18 cellular contexts compared by ENCODE assay signal in the genomic region with DNA sequence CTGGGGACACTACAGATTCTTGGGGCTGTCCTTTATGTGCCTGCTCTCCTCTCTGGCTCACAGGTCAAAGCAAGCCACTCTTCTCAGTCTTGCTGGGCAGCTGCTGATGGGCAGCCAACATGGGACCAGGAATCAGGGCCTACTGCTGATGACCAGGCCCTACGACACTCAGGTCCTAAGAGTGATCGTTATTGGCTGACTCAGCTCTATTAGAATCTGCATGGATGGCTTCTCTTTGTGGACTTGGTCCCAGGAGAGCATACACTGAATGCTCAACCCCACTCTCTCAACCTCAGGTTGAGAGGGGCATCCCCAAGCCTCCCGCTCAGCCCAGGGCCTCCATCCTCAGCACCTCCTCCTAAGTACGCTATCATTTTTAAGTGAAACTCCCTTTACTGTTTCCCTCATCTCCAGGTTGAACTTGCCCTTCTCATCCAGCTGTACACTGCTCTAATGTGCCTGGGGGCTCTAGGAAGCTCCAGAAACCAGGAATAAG.
A peak's percentile ranks its signal among the peaks of the same experiment; 100 is the strongest.
DNase-seq lines count a peak whose midpoint lies in the region; ATAC-seq, FAIRE-seq and TF ChIP-seq lines count a peak whose summit lies in the region.
"Had no signal": no experiment of that assay in that cellular context is flagged by ENCODE, and none has a peak within 500 bp of the region (broad histone marks: within the 10 kb centered on the region; RNA-seq: fewer than 3 reads in every experiment).

No MANE protein-coding gene starts in this region.

- H3K4me3 ChIP-seq in A549 (no peak overlapping the region), IMR-90 (ENCODE audit: insufficient read depth, low read depth, low read length) (no peak overlapping the region), neuronal stem cell (ENCODE audit: low read length in 2 of 2) (no peak overlapping the region), uterus (no peak overlapping the region)

- peaks cover 2% of the 10 kb centered on the region for H3K27me3 Mint-ChIP-seq in activated naive CD8-positive, alpha-beta T cell treated with anti-CD3 and anti-CD28 coated beads, Interleukin-2, amount 50 U/mL, for 24 hours
- peaks cover 28% of the 10 kb centered on the region for H3K27me3 Mint-ChIP-seq in activated naive CD8-positive, alpha-beta T cell treated with anti-CD3 and anti-CD28 coated beads for 36 hours
- H3K27me3 Mint-ChIP-seq in naive thymus-derived CD8-positive, alpha-beta T cell = peaks cover 0 to 9% (median 0%) of the 10 kb centered on the region in 5 donors
- H3K27me3 Mint-ChIP-seq: CD4-positive, alpha-beta T cell had no signal

- H3K4me1 ChIP-seq in A549 (no peaks in the 10 kb centered on the region), IMR-90 (ENCODE audit: control insufficient read depth, insufficient read depth, low read length) (no peaks in the 10 kb centered on the region), neuronal stem cell (ENCODE audit: control insufficient read depth in 2 of 2, insufficient read depth in 1 of 2, low read depth in 1 of 2, low read length in 2 of 2) (peaks cover 0 to 4% of the 10 kb centered on the region in 2 donors), uterus (no peaks in the 10 kb centered on the region)
- H3K4me1 ChIP-seq: Caco-2 had no signal

- CTCF ChIA-PET in A549 (lab: Yijun Ruan, JAX) (interaction anchor here (0.9 to 1.1 kb wide), 2 partner anchors 9 to 60 kb away, joined by 3 read pairs; no protein-coding TSS in a partner anchor), IMR-90 (lab: Yijun Ruan, JAX) (no interaction called here)

- BruUV-seq in IMR-90 (replicated peaks; lab: Mats Ljungman, UMichigan) = no TSS peak

- in situ Hi-C loops in IMR-90 (cut with MboI; ENCODE audit: low sequenced_read_pairs) = no loop called here

- H2BK15ac ChIP-seq in IMR-90 (ENCODE audit: low read depth, low read length) (no peak overlapping the region), neuronal stem cell (ENCODE audit: low read length) (no peak overlapping the region)

- H3K4me1 Mint-ChIP-seq in activated naive CD8-positive, alpha-beta T cell treated with anti-CD3 and anti-CD28 coated beads, Interleukin-2, amount 50 U/mL, for 24 hours = peaks cover 9% of the 10 kb centered on the region
- no peaks in the 10 kb centered on the region for H3K4me1 Mint-ChIP-seq in activated naive CD8-positive, alpha-beta T cell treated with anti-CD3 and anti-CD28 coated beads for 36 hours
- no peaks in the 10 kb centered on the region for H3K4me1 Mint-ChIP-seq in naive thymus-derived CD8-positive, alpha-beta T cell

- no peak for TF ChIP-seq EP300 in A549 (IDR thresholded peaks at IDR 0.05)

- no peaks in the 10 kb centered on the region for H3K27me3 ChIP-seq in IMR-90 (ENCODE audit: control insufficient read depth, insufficient read depth, low read length)
- peaks cover 0 to 3% (median 0%) of the 10 kb centered on the region in 3 experiments for H3K27me3 ChIP-seq in neuronal stem cell (ENCODE audit: control insufficient read depth in 3 of 3, insufficient read depth in 3 of 3, low read depth in 1 of 3, low read length in 3 of 3)
- no peaks in the 10 kb centered on the region for H3K27me3 ChIP-seq in uterus

- ATAC-seq in activated naive CD8-positive, alpha-beta T cell treated with anti-CD3 and anti-CD28 coated beads, Interleukin-2, amount 50 U/mL, for 24 hours = peak; percentile 65
- ATAC-seq in A549 (no peak), IMR-90 (ENCODE audit: low read depth) (no peak)
- no peak for ATAC-seq in naive thymus-derived CD8-positive, alpha-beta T cell

- H2AK5ac ChIP-seq in IMR-90 (ENCODE audit: low read depth, low read length) (no peak overlapping the region), neuronal stem cell (ENCODE audit: low read depth, low read length) (peak overlapping the region; percentile 31)

- H4K8ac ChIP-seq in IMR-90 (ENCODE audit: low read depth in 2 of 2, low read length in 2 of 2) = no peak overlapping the region
- H4K8ac ChIP-seq in neuronal stem cell (ENCODE audit: low read depth, low read length) = no peak overlapping the region

- no peak overlapping the region for H3K56ac ChIP-seq in IMR-90 (ENCODE audit: extremely low read depth, insufficient read depth, low read length)

- DNase-seq in activated naive CD8-positive, alpha-beta T cell treated with anti-CD3 and anti-CD28 coated beads, Interleukin-2, amount 50 U/mL, for 24 hours = no peak
- no peak for DNase-seq in activated naive CD8-positive, alpha-beta T cell treated with anti-CD3 and anti-CD28 coated beads for 36 hours
- DNase-seq in A549 (ENCODE audit: low read depth in 1 of 2, low spot score in 1 of 2) (no peak), IMR-90 (no peak), neuronal stem cell (ENCODE audit: low spot score) (no peak), uterus (no peak)
- DNase-seq in naive thymus-derived CD8-positive, alpha-beta T cell = no peak
- DNase-seq: AML-193; Caco-2; CD4-positive, alpha-beta T cell; H9 had no signal

- no peak for FAIRE-seq in A549 (lab: Jason Lieb, UNC)
- FAIRE-seq: A204.1, D721Med, G401.6, GM12891, GM19239, H1 had no signal

- no peak overlapping the region for H2AK9ac ChIP-seq in IMR-90 (replicated peaks; ENCODE audit: low read depth, low read length, poor library complexity)

- H3K18ac ChIP-seq in IMR-90 (ENCODE audit: low read depth, low read length) (no peak overlapping the region), neuronal stem cell (ENCODE audit: low read length) (no peak overlapping the region)

- H3K36me3 Mint-ChIP-seq in activated naive CD8-positive, alpha-beta T cell treated with anti-CD3 and anti-CD28 coated beads, Interleukin-2, amount 50 U/mL, for 24 hours (ENCODE audit: low read depth) = no peaks in the 10 kb centered on the region
- H3K36me3 Mint-ChIP-seq in activated naive CD8-positive, alpha-beta T cell treated with anti-CD3 and anti-CD28 coated beads for 36 hours = peaks cover 3% of the 10 kb centered on the region
- H3K36me3 Mint-ChIP-seq in naive thymus-derived CD8-positive, alpha-beta T cell = no peaks in the 10 kb centered on the region

- no peak overlapping the region for H3K14ac ChIP-seq in IMR-90 (replicated peaks; ENCODE audit: low read depth, low read length)
- no peak overlapping the region for H3K14ac ChIP-seq in neuronal stem cell (ENCODE audit: low read length)

- H4K20me1 ChIP-seq in IMR-90 (ENCODE audit: insufficient read depth, low read length) = no peaks in the 10 kb centered on the region

- POLR2A ChIA-PET in A549 (lab: Yijun Ruan, JAX) (no interaction called here), IMR-90 (lab: Charles Lee; ENCODE audit: unreplicated experiment) (no interaction called here)
- POLR2A ChIA-PET in naive thymus-derived CD8-positive, alpha-beta T cell (lab: Charles Lee) = no interaction called here

- no peak overlapping the region for H2BK12ac ChIP-seq in neuronal stem cell (ENCODE audit: low read length)

- dilution Hi-C loops in IMR-90 (cut with HindIII; ENCODE audit: low sequenced_read_pairs, unreplicated experiment) = no loop called here

- no peak overlapping the region for H4K5ac ChIP-seq in IMR-90 (ENCODE audit: low read depth, low read length)

- H2BK5ac ChIP-seq in IMR-90 (ENCODE audit: low read depth, low read length, poor library complexity, severe bottlenecking) (no peak overlapping the region), neuronal stem cell (ENCODE audit: low read length) (no peak overlapping the region)

- H3K27ac Mint-ChIP-seq in activated naive CD8-positive, alpha-beta T cell treated with anti-CD3 and anti-CD28 coated beads, Interleukin-2, amount 50 U/mL, for 24 hours = peak overlapping the region; percentile 8
- no peak overlapping the region for H3K27ac Mint-ChIP-seq in activated naive CD8-positive, alpha-beta T cell treated with anti-CD3 and anti-CD28 coated beads for 36 hours
- no peak overlapping the region for H3K27ac Mint-ChIP-seq in naive thymus-derived CD8-positive, alpha-beta T cell
- H3K27ac Mint-ChIP-seq: CD4-positive, alpha-beta T cell; H9 had no signal

- H3K4ac ChIP-seq in IMR-90 (ENCODE audit: low read depth, low read length) (no peak overlapping the region), neuronal stem cell (ENCODE audit: low read length) (no peak overlapping the region)

- TF ChIP-seq RAD21 in A549 (conservative IDR thresholded peaks at IDR 0.05 in 1 of 2, IDR thresholded peaks at IDR 0.05 in 1 of 2) = no peak
- TF ChIP-seq RAD21 in IMR-90 (IDR thresholded peaks at IDR 0.05; ENCODE audit: low read length) = no peak

- H2AFZ ChIP-seq in IMR-90 (replicated peaks; ENCODE audit: low read length, poor library complexity) = no peak overlapping the region
- no peak overlapping the region for H2AFZ ChIP-seq in neuronal stem cell (ENCODE audit: low read length)

- intact Hi-C loops in IMR-90 (cut with micrococcal nuclease) (no loop called here), uterus (cut with DNase I; ENCODE audit: low total_unique reads) (no loop called here)

- no peak overlapping the region for H3K27ac ChIP-seq in A549
- H3K27ac ChIP-seq in IMR-90 (ENCODE audit: insufficient read depth, low read length) = no peak overlapping the region
- H3K27ac ChIP-seq in neuronal stem cell (replicated peaks; ENCODE audit: low read length) = no peak overlapping the region
- no peak overlapping the region for H3K27ac ChIP-seq in uterus
- H3K27ac ChIP-seq: C4-2B had no signal

- H3K9me3 ChIP-seq in A549 (no peaks in the 10 kb centered on the region), IMR-90 (ENCODE audit: control insufficient read depth, insufficient read depth, low read length) (no peaks in the 10 kb centered on the region), neuronal stem cell (replicated peaks in 1 of 2; ENCODE audit: control insufficient read depth in 2 of 2, insufficient read depth in 1 of 2, low read depth in 1 of 2, low read length in 2 of 2) (no peaks in the 10 kb centered on the region), uterus (no peaks in the 10 kb centered on the region)
- H3K9me3 ChIP-seq: Caco-2 had no signal

- H3K9me1 ChIP-seq in IMR-90 (ENCODE audit: insufficient read depth, low read length) = no peaks in the 10 kb centered on the region

- H2BK20ac ChIP-seq in IMR-90 (ENCODE audit: low read depth, low read length) = no peak overlapping the region

- H3K9me3 Mint-ChIP-seq in activated naive CD8-positive, alpha-beta T cell treated with anti-CD3 and anti-CD28 coated beads, Interleukin-2, amount 50 U/mL, for 24 hours = no peaks in the 10 kb centered on the region
- no peaks in the 10 kb centered on the region for H3K9me3 Mint-ChIP-seq in activated naive CD8-positive, alpha-beta T cell treated with anti-CD3 and anti-CD28 coated beads for 36 hours
- H3K9me3 Mint-ChIP-seq in naive thymus-derived CD8-positive, alpha-beta T cell = no peaks in the 10 kb centered on the region
- H3K9me3 Mint-ChIP-seq: CD4-positive, alpha-beta T cell; H9 had no signal

- H3K9ac ChIP-seq in IMR-90 (ENCODE audit: low read depth, low read length) (no peak overlapping the region), neuronal stem cell (ENCODE audit: low read depth, low read length, poor library complexity) (no peak overlapping the region)

- TF ChIP-seq CTCF in A549 (IDR thresholded peaks at IDR 0.05) = no peak
- TF ChIP-seq CTCF in IMR-90 (conservative IDR thresholded peaks at IDR 0.05; ENCODE audit: low read depth, low read length) = no peak
- no peak for TF ChIP-seq CTCF in uterus (IDR thresholded peaks at IDR 0.05)

- H3K4me2 ChIP-seq in A549 (no peak overlapping the region), IMR-90 (ENCODE audit: low read depth, low read length) (no peak overlapping the region), neuronal stem cell (ENCODE audit: insufficient read depth, low read length, poor library complexity, severe bottlenecking) (no peak overlapping the region)

- no peak overlapping the region for H3K23ac ChIP-seq in IMR-90 (ENCODE audit: low read depth, low read length)
- no peak overlapping the region for H3K23ac ChIP-seq in neuronal stem cell (ENCODE audit: low read depth, low read length, poor library complexity)

- H4K91ac ChIP-seq in IMR-90 (ENCODE audit: insufficient read depth, low read depth, low read length) (no peak overlapping the region), neuronal stem cell (ENCODE audit: low read depth, low read length, poor library complexity) (peak overlapping the region; percentile 44)

- 81% methylated on average over 4 of the region's 4 CpGs for WGBS in A549 (ENCODE audit: missing lambda C conversion rate)
- 71% methylated on average over 1 of the region's 4 CpGs; no CpG with 5 or more reads in 1 of the 2 experiments for WGBS in IMR-90 (ENCODE audit: extremely low coverage in 2 of 2, insufficient read length in 1 of 2), 2 experiments
- no CpG with 5 or more reads among the region's 4 CpGs for WGBS in neuronal stem cell (ENCODE audit: extremely low coverage in 2 of 2, insufficient read length in 2 of 2, insufficient replicate concordance in 1 of 2), 2 donors

- H3K79me1 ChIP-seq in IMR-90 (ENCODE audit: low read depth in 1 of 2, low read length in 2 of 2) = no peaks in the 10 kb centered on the region
- no peaks in the 10 kb centered on the region for H3K79me1 ChIP-seq in neuronal stem cell (ENCODE audit: low read depth, low read length)

- H3K36me3 ChIP-seq in IMR-90 (ENCODE audit: control insufficient read depth, insufficient read depth, low read length) (no peaks in the 10 kb centered on the region), neuronal stem cell (replicated peaks in 1 of 2; ENCODE audit: control insufficient read depth in 2 of 2, insufficient read depth in 2 of 2, low read length in 2 of 2) (no peaks in the 10 kb centered on the region), uterus (no peaks in the 10 kb centered on the region)

- H2BK120ac ChIP-seq in IMR-90 (ENCODE audit: low read depth, low read length) (no peak overlapping the region), neuronal stem cell (ENCODE audit: low read depth, low read length) (no peak overlapping the region)

- TF ChIP-seq POLR2A in A549 (IDR thresholded peaks at IDR 0.05; ENCODE audit: low read length) (no peak), IMR-90 (IDR thresholded peaks at IDR 0.05; ENCODE audit: low read depth, low read length) (no peak), uterus (IDR thresholded peaks at IDR 0.05) (no peak)

- no peak overlapping the region for H3K4me3 Mint-ChIP-seq in activated naive CD8-positive, alpha-beta T cell treated with anti-CD3 and anti-CD28 coated beads, Interleukin-2, amount 50 U/mL, for 24 hours
- H3K4me3 Mint-ChIP-seq in activated naive CD8-positive, alpha-beta T cell treated with anti-CD3 and anti-CD28 coated beads for 36 hours = no peak overlapping the region
- H3K4me3 Mint-ChIP-seq in naive thymus-derived CD8-positive, alpha-beta T cell = no peak overlapping the region
- H3K4me3 Mint-ChIP-seq: CD4-positive, alpha-beta T cell; H9 had no signal
